ENCODE assay signal across 26 cellular contexts in genomic region chr6:652865-653264, GRCh38. TPM values are rescaled to one million over a fixed set of nuclear protein-coding genes. Genes with fewer than 3 reads are reported as not detected.
A peak's percentile ranks its signal among the peaks of the same experiment; 100 is the strongest.
DNase-seq lines count a peak whose midpoint lies in the region; ATAC-seq, FAIRE-seq and TF ChIP-seq lines count a peak whose summit lies in the region.
"Had no signal": no experiment of that assay in that cellular context is flagged by ENCODE, and none has a peak within 500 bp of the region (broad histone marks: within the 10 kb centered on the region; RNA-seq: fewer than 3 reads in every experiment).

No MANE protein-coding gene starts in this region.

- TF ChIP-seq POLR2A in K562 (conservative IDR thresholded peaks at IDR 0.05): no peak

- no peak overlapping the region for H3K27ac Mint-ChIP-seq in activated T-cell treated with anti-CD3 and anti-CD28 coated beads, Interleukin-2, amount 50 U/mL, for 72 hours
- H3K27ac Mint-ChIP-seq in activated T-cell treated with anti-CD3 and anti-CD28 coated beads, Interleukin-2, amount 50 U/mL, for 24 hours: no peak overlapping the region
- H3K27ac Mint-ChIP-seq: CD4-positive, alpha-beta memory T cell had no signal

- peaks cover 13% of the 10 kb centered on the region for H3K4me1 Mint-ChIP-seq in activated T-cell treated with anti-CD3 and anti-CD28 coated beads, Interleukin-2, amount 50 U/mL, for 72 hours (ENCODE audit: low read depth)
- H3K4me1 Mint-ChIP-seq in activated T-cell treated with anti-CD3 and anti-CD28 coated beads, Interleukin-2, amount 50 U/mL, for 24 hours (ENCODE audit: low read depth): peaks cover 27% of the 10 kb centered on the region

- no peaks in the 10 kb centered on the region for H3K27me3 ChIP-seq in K562 (ENCODE audit: control insufficient read depth in 2 of 2, insufficient read depth in 2 of 2, low read length in 2 of 2)
- H3K27me3 ChIP-seq: SJCRH30 had no signal

- H3K36me3 ChIP-seq in K562 (ENCODE audit: control insufficient read depth, insufficient read depth, low read length): peaks cover 6% of the 10 kb centered on the region; the same call in 1 of the 3 replicates
- H3K36me3 ChIP-seq: SJCRH30 had no signal

- H4K20me1 ChIP-seq in K562 (replicated peaks; ENCODE audit: control insufficient read depth, insufficient read depth, low read length): no peaks in the 10 kb centered on the region

- in situ Hi-C loops in K562 (cut with MboI): no loop called here

- no peak overlapping the region for H3K4me2 ChIP-seq in K562 (ENCODE audit: insufficient read depth, low read length)
- H3K4me2 ChIP-seq: PC-9 had no signal

- TF ChIP-seq EP300 in K562 (IDR thresholded peaks at IDR 0.05; ENCODE audit: low read length): no peak

- H3K9ac ChIP-seq in K562 (ENCODE audit: insufficient read depth in 1 of 2, low read depth in 2 of 2, low read length in 2 of 2): no peak overlapping the region

- CTCF ChIA-PET in K562 (lab: Yijun Ruan, JAX; ENCODE audit: low intra/inter-chr PET ratio): no interaction called here

- H3K4me3 Mint-ChIP-seq in activated T-cell treated with anti-CD3 and anti-CD28 coated beads, Interleukin-2, amount 50 U/mL, for 72 hours: peak overlapping the region in 1 of 2 donors; percentile 14
- H3K4me3 Mint-ChIP-seq in activated T-cell treated with anti-CD3 and anti-CD28 coated beads, Interleukin-2, amount 50 U/mL, for 24 hours: no peak overlapping the region
- H3K4me3 Mint-ChIP-seq: CD4-positive, alpha-beta memory T cell had no signal

- no peak for DNase-seq in activated T-cell treated with anti-CD3 and anti-CD28 coated beads, Interleukin-2, amount 50 U/mL, for 72 hours
- DNase-seq in activated T-cell treated with anti-CD3 and anti-CD28 coated beads, Interleukin-2, amount 50 U/mL, for 24 hours: no peak
- DNase-seq in OCI-M1 (lab: John Stamatoyannopoulos, UW) (peak; percentile 35), K562 (ENCODE audit: extremely low read depth in 1 of 4, low spot score in 3 of 4) (no peak), pons (ENCODE audit: low spot score) (no peak), SKM-1 (lab: John Stamatoyannopoulos, UW; ENCODE audit: unreplicated experiment) (no peak)
- DNase-seq in activated naive CD4-positive, alpha-beta T cell treated with anti-CD3 and anti-CD28 coated beads, Interleukin-2, amount 50 U/mL, for 16 hours: no peak
- DNase-seq: C1 segment of cervical spinal cord; CD4-positive, alpha-beta memory T cell; COR-L47; DMS53; GOT3; Kasumi-1; NCI-H1092 treated with DMSO at 0.1 percent for 48 hours; NCI-H1436; NCI-H187; NCI-H446 treated with DMSO at 0.1 percent for 48 hours; NCI-H526; NCI-H82; NK-92 treated with Interleukin-12 subunit alpha and Interleukin-12 subunit beta, amount 100 ng/mL, for 24 hours; PC-9; SJCRH30 had no signal

- no peak overlapping the region for H3K27ac ChIP-seq in K562 (ENCODE audit: extremely low read depth, low read depth, low read length)
- H3K27ac ChIP-seq: HL-60, PC-9, SJCRH30 had no signal

- TF ChIP-seq CTCF in K562 (IDR thresholded peaks at IDR 0.05 in 2 of 3, conservative IDR thresholded peaks at IDR 0.05 in 1 of 3; ENCODE audit: insufficient read depth in 2 of 3, low read depth in 1 of 3, low read length in 3 of 3): no peak

- no peaks in the 10 kb centered on the region for H3K9me3 ChIP-seq in K562 (replicated peaks; ENCODE audit: control insufficient read depth, insufficient read depth, low read depth, low read length)
- H3K9me3 ChIP-seq: SJCRH30 had no signal

- H3K4me3 ChIP-seq in K562: no peak overlapping the region
- H3K4me3 ChIP-seq: PC-9, SJCRH30 had no signal

- peak; percentile 32 to 83 for ATAC-seq in activated T-cell treated with anti-CD3 and anti-CD28 coated beads, Interleukin-2, amount 50 U/mL, for 72 hours (replicated peaks in 1 of 2)
- no peak for ATAC-seq in K562
- ATAC-seq: Right ventricle myocardium inferior, SK-N-SH treated with all-trans-retinoic acid at 6 μM for 48 hours had no signal

- POLR2A ChIA-PET in K562 (lab: Yijun Ruan, JAX): interaction anchor here (0.8 kb wide), 1 partner anchor 22 kb away, joined by 4 read pairs; no protein-coding TSS in a partner anchor

- no peak overlapping the region for H2AFZ ChIP-seq in K562 (ENCODE audit: low read depth, low read length)
- H2AFZ ChIP-seq: PC-9 had no signal

- no peak for FAIRE-seq in K562 (lab: Jason Lieb, UNC)

- peaks cover 5% of the 10 kb centered on the region; the same call in 1 of the 3 replicates for H3K79me2 ChIP-seq in K562 (ENCODE audit: control insufficient read depth, insufficient read depth, low read length)

- no TSS peak for BruUV-seq in K562 (replicated peaks; lab: Mats Ljungman, UMichigan)

- no peak for TF ChIP-seq RAD21 in K562 (CRISPR knock-in tag; conservative IDR thresholded peaks at IDR 0.05 in 1 of 2, IDR thresholded peaks at IDR 0.05 in 1 of 2)

- no peaks in the 10 kb centered on the region for H3K9me1 ChIP-seq in K562 (ENCODE audit: control insufficient read depth, insufficient read depth, low read length)

- peaks cover 4 to 10% of the 10 kb centered on the region in 2 donors for H3K36me3 Mint-ChIP-seq in activated T-cell treated with anti-CD3 and anti-CD28 coated beads, Interleukin-2, amount 50 U/mL, for 72 hours (ENCODE audit: insufficient read depth in 2 of 2)
- peaks cover 41% of the 10 kb centered on the region for H3K36me3 Mint-ChIP-seq in activated T-cell treated with anti-CD3 and anti-CD28 coated beads, Interleukin-2, amount 50 U/mL, for 24 hours (ENCODE audit: low read depth)

- H3K4me1 ChIP-seq in K562 (replicated peaks in 1 of 2; ENCODE audit: control insufficient read depth in 2 of 2, insufficient read depth in 2 of 2, low read length in 2 of 2): peaks cover 6 to 9% of the 10 kb centered on the region in 2 experiments; a peak in 3 of 5 replicates
- H3K4me1 ChIP-seq: SJCRH30 had no signal

- no peaks in the 10 kb centered on the region for H3K9me3 Mint-ChIP-seq in activated T-cell treated with anti-CD3 and anti-CD28 coated beads, Interleukin-2, amount 50 U/mL, for 72 hours
- peaks cover 6% of the 10 kb centered on the region for H3K9me3 Mint-ChIP-seq in activated T-cell treated with anti-CD3 and anti-CD28 coated beads, Interleukin-2, amount 50 U/mL, for 24 hours

- WGBS in K562 (ENCODE audit: insufficient coverage, low coverage, missing lambda C conversion rate): 33% methylated on average over 3 of the region's 3 CpGs

- intact Hi-C loops in K562 (cut with micrococcal nuclease): no loop called here

- H3K27me3 Mint-ChIP-seq in activated T-cell treated with anti-CD3 and anti-CD28 coated beads, Interleukin-2, amount 50 U/mL, for 72 hours (ENCODE audit: low read depth): no peaks in the 10 kb centered on the region
- no peaks in the 10 kb centered on the region for H3K27me3 Mint-ChIP-seq in activated T-cell treated with anti-CD3 and anti-CD28 coated beads, Interleukin-2, amount 50 U/mL, for 24 hours
- H3K27me3 Mint-ChIP-seq: CD4-positive, alpha-beta memory T cell had no signal

TF ChIP-seq in K562, 482 proteins besides CTCF, POLR2A, EP300 and RAD21:
- TF ChIP-seq MEIS2 (IDR thresholded peaks at IDR 0.05; ENCODE audit: partially characterized antibody) (peak; percentile 9), EWSR1 (IDR thresholded peaks at IDR 0.05; ENCODE audit: borderline replicate concordance, low read depth, partially characterized antibody) (no peak)

RNA-seq across cellular contexts. Expression of gene HUS1B, which starts 4.0 kb away (rescaled TPM):
- under 1 TPM; 0.79 to 0.89 TPM for total RNA-seq in activated T-cell treated with anti-CD3 and anti-CD28 coated beads, Interleukin-2, amount 50 U/mL, for 72 hours
- total RNA-seq in K562 (2011; cell fraction: chromatin; rRNA removed; ENCODE audit: low replicate concordance): 5.6 and 5.8 TPM in 2 replicates
- 2.8 and 3.8 TPM in 2 replicates for total RNA-seq in K562 (2011; cell fraction: nucleolus; rRNA removed)
- total RNA-seq in K562 (2011; cell fraction: nucleoplasm; rRNA removed): 2.7 and 4.0 TPM in 2 replicates
- total RNA-seq in K562 (2014; rRNA removed): 1.1 and 1.3 TPM in 2 replicates
- total RNA-seq in K562 (2014; rRNA removed; fragmentation: Illumina TruSeq; extraction: Trizol): 0.44 and 0.67 TPM in 2 replicates
- 0.57 and 0.69 TPM in 2 replicates for total RNA-seq in K562 (2015; rRNA removed; fragmentation: Illumina TruSeq; extraction: Trizol)
- total RNA-seq in K562 (2021): 1.0 and 1.4 TPM in 2 replicates
- polyA plus RNA-seq in K562 (2011; rRNA removed): 0.29 and 0.31 TPM in 2 replicates
- polyA plus RNA-seq in K562 (2011; cell fraction: cytosol; rRNA removed): 0.25 and 0.40 TPM in 2 replicates
- 0.74 and 1.4 TPM in 2 replicates for polyA plus RNA-seq in K562 (2011; cell fraction: nucleus; rRNA removed)
- polyA plus RNA-seq in K562 (2012): 0.39 and 0.64 TPM in 2 replicates
- 0.16 and 0.32 TPM in 2 replicates for polyA plus RNA-seq in K562 (2014; fragmentation: Illumina TruSeq; extraction: Trizol)
- under 1 TPM in 1 of 2 experiments, not detected in 1; 0.32 TPM for polyA plus RNA-seq in K562 (2014; fragmentation: Nextera tagmentation; extraction: Ambion mirVana)
- 0.32 TPM in 1 of 2 replicates, not detected in the other for polyA plus RNA-seq in K562 (2014; rRNA removed)
- polyA minus RNA-seq in K562 (2011; rRNA and poly(A)+ RNA removed): 0.63 and 0.74 TPM in 2 replicates
- 1.4 TPM in 1 of 2 replicates, not detected in the other for polyA minus RNA-seq in K562 (2011; cell fraction: cytosol; rRNA and poly(A)+ RNA removed)
- 2.6 TPM in 2 replicates for polyA minus RNA-seq in K562 (2011; cell fraction: nucleus; rRNA and poly(A)+ RNA removed)
- total RNA-seq: G401, Right ventricle myocardium inferior had no signal

RNA-seq across cellular contexts. Expression of gene EXOC2, which starts 40.1 kb away (rescaled TPM):
- 10 to 100 TPM; 42.2 to 46.1 TPM for total RNA-seq in activated T-cell treated with anti-CD3 and anti-CD28 coated beads, Interleukin-2, amount 50 U/mL, for 72 hours
- total RNA-seq in K562 (2011; cell fraction: chromatin; rRNA removed; ENCODE audit: low replicate concordance): 29.0 and 54.6 TPM in 2 replicates
- total RNA-seq in K562 (2011; cell fraction: nucleolus; rRNA removed): 15.0 and 20.5 TPM in 2 replicates
- 22.8 and 25.9 TPM in 2 replicates for total RNA-seq in K562 (2011; cell fraction: nucleoplasm; rRNA removed)
- 20.8 and 23.0 TPM in 2 replicates for total RNA-seq in K562 (2014; rRNA removed)
- 27.9 and 28.6 TPM in 2 replicates for total RNA-seq in K562 (2014; rRNA removed; fragmentation: Illumina TruSeq; extraction: Trizol)
- 24.1 and 27.4 TPM in 2 replicates for total RNA-seq in K562 (2015; rRNA removed; fragmentation: Illumina TruSeq; extraction: Trizol)
- 24.4 and 24.7 TPM in 2 replicates for total RNA-seq in K562 (2021)
- 22.5 and 30.2 TPM in 2 replicates for polyA plus RNA-seq in K562 (2011; rRNA removed)
- 17.0 and 18.6 TPM in 2 replicates for polyA plus RNA-seq in K562 (2011; cell fraction: cytosol; rRNA removed)
- polyA plus RNA-seq in K562 (2011; cell fraction: nucleus; rRNA removed): 18.1 and 20.1 TPM in 2 replicates
- polyA plus RNA-seq in K562 (2012): 20.4 TPM in 2 replicates
- polyA plus RNA-seq in K562 (2014; fragmentation: Illumina TruSeq; extraction: Trizol): 20.2 and 24.2 TPM in 2 replicates
- 10 to 100 TPM; 12.2 to 18.0 TPM for polyA plus RNA-seq in K562 (2014; fragmentation: Nextera tagmentation; extraction: Ambion mirVana)
- 17.0 and 23.6 TPM in 2 replicates for polyA plus RNA-seq in K562 (2014; rRNA removed)
- 66.5 and 74.5 TPM in 2 replicates for polyA minus RNA-seq in K562 (2011; rRNA and poly(A)+ RNA removed)
- 17.9 and 26.4 TPM in 2 replicates for polyA minus RNA-seq in K562 (2011; cell fraction: cytosol; rRNA and poly(A)+ RNA removed)
- polyA minus RNA-seq in K562 (2011; cell fraction: nucleus; rRNA and poly(A)+ RNA removed): 22.2 and 34.4 TPM in 2 replicates
